Comparison of ENCODE assay signal across 10 cellular contexts in genomic region chr1:112391603-112391940, GRCh38. TPM values are rescaled to one million over a fixed set of nuclear protein-coding genes. Genes with fewer than 3 reads are reported as not detected.
DNase-seq lines count a peak whose midpoint lies in the region; ATAC-seq, FAIRE-seq and TF ChIP-seq lines count a peak whose summit lies in the region.
"Had no signal": no experiment of that assay in that cellular context is flagged by ENCODE, and none has a peak within 500 bp of the region (broad histone marks: within the 10 kb centered on the region; RNA-seq: fewer than 3 reads in every experiment).

No MANE protein-coding gene starts in this region.

- peak overlapping the region; percentile 16; the same call in 1 of the 2 replicates for H3K27ac ChIP-seq in HCT116 (ENCODE audit: low read depth, low read length)
- H3K27ac ChIP-seq in small intestine (ENCODE audit: low read depth in 1 of 2, low read length in 1 of 2), result peak overlapping the region; percentile 69 to 90

- intact Hi-C loops in HCT116 (cut with micrococcal nuclease), result loop anchor here (1.0 to 2.0 kb wide), 5 partner anchors 75 to 413 kb away; partner anchors contain the start of genes CAPZA1, RHOC and ST7L

- H3K79me2 ChIP-seq in HCT116 (ENCODE audit: insufficient read depth, low read length), result peaks cover 4% of the 10 kb centered on the region; the same call in 1 of the 2 replicates

- CTCF ChIA-PET in HCT116 (lab: Charles Lee), result interaction anchor here (0.7 to 2.9 kb wide), 21 partner anchors 10 to 681 kb away, joined by 3 to 22 read pairs (median 5); partner anchors contain the start of genes MOV10, PPM1J, RHOC and ST7L

- peaks cover under 1% of the 10 kb centered on the region for H3K27me3 Mint-ChIP-seq in glutamatergic neuron (ENCODE audit: unreplicated experiment)
- H3K27me3 Mint-ChIP-seq in activated T-cell treated with anti-CD3 and anti-CD28 coated beads, Interleukin-2, amount 50 U/mL, for 4 hours (ENCODE audit: low read depth), result peaks cover 27% of the 10 kb centered on the region

- no peak for TF ChIP-seq RAD21 in HCT116 (IDR thresholded peaks at IDR 0.05; ENCODE audit: low read depth)

- no peak for TF ChIP-seq CTCF in HCT116 (IDR thresholded peaks at IDR 0.05 in 2 of 3, conservative IDR thresholded peaks at IDR 0.05 in 1 of 3; ENCODE audit: borderline replicate concordance in 1 of 3, insufficient read depth in 1 of 3, low read depth in 2 of 3, low read length in 2 of 3)
- TF ChIP-seq CTCF in glutamatergic neuron (IDR thresholded peaks at IDR 0.05; ENCODE audit: partially characterized antibody, unreplicated experiment), result no peak

- no peak for ATAC-seq in HCT116
- no peak for ATAC-seq in activated T-cell treated with anti-CD3 and anti-CD28 coated beads, Interleukin-2, amount 50 U/mL, for 4 hours

- H3K27me3 ChIP-seq in HCT116 (ENCODE audit: insufficient read depth, low read length) (no peaks in the 10 kb centered on the region), adipocyte (replicated peaks; ENCODE audit: control insufficient read depth, insufficient read depth, low read length) (no peaks in the 10 kb centered on the region), small intestine (ENCODE audit: control insufficient read depth in 2 of 2, insufficient read depth in 2 of 2, low read length in 2 of 2) (no peaks in the 10 kb centered on the region)

- H3K4me2 ChIP-seq in HCT116 (ENCODE audit: low read length), result peak overlapping the region; percentile 87

- peaks cover 2% of the 10 kb centered on the region for H3K9me3 Mint-ChIP-seq in glutamatergic neuron (ENCODE audit: unreplicated experiment)
- no peaks in the 10 kb centered on the region for H3K9me3 Mint-ChIP-seq in activated T-cell treated with anti-CD3 and anti-CD28 coated beads, Interleukin-2, amount 50 U/mL, for 4 hours

- peak overlapping the region; percentile 91 for H2AFZ ChIP-seq in HCT116 (ENCODE audit: low read depth, low read length, poor library complexity, severe bottlenecking)

- FAIRE-seq in small intestine (lab: Jason Lieb, UNC) (no peak), HTR-8/SVneo (lab: Jason Lieb, UNC) (no peak)

- peaks cover 10% of the 10 kb centered on the region for H3K4me1 Mint-ChIP-seq in glutamatergic neuron (ENCODE audit: low read depth, unreplicated experiment)
- peaks cover 22% of the 10 kb centered on the region for H3K4me1 Mint-ChIP-seq in activated T-cell treated with anti-CD3 and anti-CD28 coated beads, Interleukin-2, amount 50 U/mL, for 4 hours (ENCODE audit: low read depth)

- H3K36me3 ChIP-seq in HCT116 (ENCODE audit: control insufficient read depth in 1 of 2, insufficient read depth in 2 of 2, low read length in 2 of 2) (no peaks in the 10 kb centered on the region), adipocyte (ENCODE audit: control insufficient read depth, insufficient read depth, low read length, severe bottlenecking) (no peaks in the 10 kb centered on the region), small intestine (ENCODE audit: control insufficient read depth in 2 of 2, insufficient read depth in 2 of 2, low read length in 2 of 2) (no peaks in the 10 kb centered on the region)

- H3K4me3 ChIP-seq in HCT116 (replicated peaks in 1 of 2; ENCODE audit: low read depth in 1 of 2, low read length in 2 of 2), result 0 out of 4 replicates have a peak overlapping the region, but pooled peaks of 1 of the 2 experiments have one; percentile 51
- H3K4me3 ChIP-seq in adipocyte (ENCODE audit: low read length), result peak overlapping the region; percentile 81
- no peak overlapping the region for H3K4me3 ChIP-seq in small intestine (ENCODE audit: low read depth in 1 of 2, low read length in 2 of 2)

- POLR2A ChIA-PET in HCT116 (lab: Charles Lee), result interaction anchor here (0.7 to 1.5 kb wide), 4 partner anchors 74 to 317 kb away, joined by 3 read pairs; partner anchors contain the start of gene MOV10

- no peak for TF ChIP-seq POLR2A in HCT116 (IDR thresholded peaks at IDR 0.05; ENCODE audit: borderline replicate concordance, extremely low read depth, insufficient read depth, insufficient read length)

- H3K9me2 ChIP-seq in HCT116 (ENCODE audit: insufficient read depth), result no peaks in the 10 kb centered on the region

- H3K4me3 Mint-ChIP-seq in glutamatergic neuron (ENCODE audit: unreplicated experiment), result peak overlapping the region; percentile 93
- no peak overlapping the region for H3K4me3 Mint-ChIP-seq in activated T-cell treated with anti-CD3 and anti-CD28 coated beads, Interleukin-2, amount 50 U/mL, for 4 hours

- H3K4me1 ChIP-seq in HCT116 (ENCODE audit: control insufficient read depth in 1 of 2, insufficient read depth in 2 of 2, low read length in 2 of 2) (peaks cover 19 to 48% of the 10 kb centered on the region in 2 experiments), adipocyte (ENCODE audit: control insufficient read depth, insufficient read depth, low read length) (peaks cover 29% of the 10 kb centered on the region), small intestine (ENCODE audit: control insufficient read depth in 2 of 2, insufficient read depth in 1 of 2, low read depth in 1 of 2, low read length in 1 of 2) (peaks cover 3% of the 10 kb centered on the region in 2 donors)

- H3K9ac ChIP-seq in HCT116 (ENCODE audit: low read length) (no peak overlapping the region), adipocyte (ENCODE audit: low read length) (peak overlapping the region; percentile 80)

- no peaks in the 10 kb centered on the region for H4K20me1 ChIP-seq in HCT116 (ENCODE audit: insufficient read depth)

- BruUV-seq in HCT116 (replicated peaks; lab: Mats Ljungman, UMichigan), result no TSS peak

- 87 to 90% (median 88%) methylated on average over 11 of the region's 11 CpGs for WGBS in small intestine, 3 donors

- RAD21 ChIA-PET in HCT116 (lab: Charles Lee; ENCODE audit: low non-redundant PET in 1 of 2, low total read pairs in 2 of 2, uncharacterized antibody in 2 of 2, unreplicated experiment in 2 of 2), result interaction anchor here (0.9 to 1.7 kb wide), 4 partner anchors 72 to 324 kb away, joined by 3 to 4 read pairs (median 4); partner anchors contain the start of gene PPM1J (in 1 of the 2)

- no peaks in the 10 kb centered on the region for H3K36me3 Mint-ChIP-seq in glutamatergic neuron (ENCODE audit: unreplicated experiment)
- H3K36me3 Mint-ChIP-seq in activated T-cell treated with anti-CD3 and anti-CD28 coated beads, Interleukin-2, amount 50 U/mL, for 4 hours (ENCODE audit: insufficient read depth), result no peaks in the 10 kb centered on the region

- H3K9me3 ChIP-seq in HCT116 (ENCODE audit: control insufficient read depth in 1 of 2, insufficient read depth in 1 of 2, low read depth in 1 of 2, low read length in 2 of 2) (no peaks in the 10 kb centered on the region), adipocyte (ENCODE audit: control insufficient read depth, low read length) (no peaks in the 10 kb centered on the region), small intestine (ENCODE audit: control insufficient read depth, low read depth) (no peaks in the 10 kb centered on the region)

- no peak for DNase-seq in HCT116 (ENCODE audit: low read depth, low spot score)
- no peak for DNase-seq in adipocyte (ENCODE audit: low read depth)
- DNase-seq in glutamatergic neuron, result no peak
- no peak for DNase-seq in small intestine
- DNase-seq in SK-N-DZ (ENCODE audit: low spot score), result no peak
- DNase-seq in activated T-cell treated with anti-CD3 and anti-CD28 coated beads, Interleukin-2, amount 50 U/mL, for 4 hours, result no peak
- DNase-seq in HTR-8/SVneo (ENCODE audit: insufficient read length, low spot score), result no peak
- DNase-seq in DMS153 (lab: John Stamatoyannopoulos, UW), result no peak
- DNase-seq: activated CD4-positive, CD25-positive, alpha-beta regulatory T cell treated with anti-CD3 and anti-CD28 coated beads, Interleukin-2, amount 50 U/mL, for 72 hours; Karpas-422 had no signal

- H3K27ac Mint-ChIP-seq in glutamatergic neuron (ENCODE audit: unreplicated experiment), result no peak overlapping the region

TF ChIP-seq in HCT116, 20 proteins besides CTCF, POLR2A, EP300 and RAD21 (continues in another document):
- TF ChIP-seq ZNF274 (IDR thresholded peaks at IDR 0.05; ENCODE audit: low read depth, low read length), result no peak
- no peak for TF ChIP-seq FOSL1 (IDR thresholded peaks at IDR 0.05; ENCODE audit: low read depth)
- TF ChIP-seq ELF1 (IDR thresholded peaks at IDR 0.05; ENCODE audit: borderline replicate concordance, low read depth), result no peak
- TF ChIP-seq TCF7L2 (IDR thresholded peaks at IDR 0.05; ENCODE audit: borderline replicate concordance, extremely low read depth, insufficient read depth, insufficient read length), result no peak
- TF ChIP-seq YY1 (IDR thresholded peaks at IDR 0.05; ENCODE audit: extremely low read depth, insufficient replicate concordance, low read depth, low read length), result no peak
- no peak for TF ChIP-seq EGR1 (IDR thresholded peaks at IDR 0.05; ENCODE audit: low read depth)
- no peak for TF ChIP-seq ZFX (IDR thresholded peaks at IDR 0.05)

RNA-seq across cellular contexts. Expression of gene CTTNBP2NL, which starts 4.4 kb away (rescaled TPM):
- 18.0 TPM for total RNA-seq in HCT116 (2021; ENCODE audit: unreplicated experiment)
- 4.8 and 5.4 TPM in 2 replicates for polyA plus RNA-seq in HCT116 (2012)
- 66.2 TPM for total RNA-seq in glutamatergic neuron (ENCODE audit: unreplicated experiment)
- 1 to 10 TPM; 3.8 to 8.9 (median 4.2) TPM for polyA plus RNA-seq in small intestine
- polyA plus RNA-seq in SK-N-DZ (2014; cell fraction: cytosol; rRNA removed), result 8.8 and 9.4 TPM in 2 replicates
- 3.7 and 4.7 TPM in 2 replicates for polyA plus RNA-seq in SK-N-DZ (2014; cell fraction: nucleus; rRNA removed)
- total RNA-seq in activated T-cell treated with anti-CD3 and anti-CD28 coated beads, Interleukin-2, amount 50 U/mL, for 4 hours, result 1 to 10 TPM in 2 of 3 donors, under 1 TPM in 1; 0.81 to 1.2 (median 1.1) TPM
